1 cellular context compared by ENCODE assay signal in the genomic region with DNA sequence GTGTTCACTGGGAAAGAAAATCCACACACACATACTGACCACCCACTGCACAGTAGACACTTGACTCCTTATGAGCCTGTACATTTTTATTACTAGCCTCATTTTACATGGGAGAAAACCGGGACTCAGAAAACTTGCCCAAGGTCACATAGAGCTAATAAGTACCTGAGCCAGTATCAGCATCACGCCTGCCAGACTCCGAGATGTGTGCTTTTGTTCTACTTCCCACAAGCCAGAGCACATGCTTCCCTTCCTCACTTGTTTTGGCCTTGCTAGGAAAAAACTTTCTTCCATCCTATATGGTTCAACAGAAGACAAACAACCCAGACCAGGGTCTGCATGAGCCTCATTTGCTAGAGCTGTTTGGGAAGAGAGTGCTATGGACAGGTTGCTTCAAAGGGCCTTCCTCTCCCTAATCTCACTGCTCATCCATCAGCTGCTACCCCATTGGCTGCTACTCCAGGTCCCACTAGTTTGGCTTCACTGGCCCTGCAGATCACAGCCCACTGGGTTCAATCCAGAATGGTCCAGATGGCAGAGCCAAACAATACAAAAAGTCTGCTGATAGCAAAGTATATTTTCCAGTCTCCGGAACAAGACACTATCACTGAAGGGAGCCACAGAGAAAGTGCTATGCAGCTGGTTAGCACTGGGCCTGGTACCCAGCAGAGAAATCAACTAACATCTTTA.
TF ChIP-seq lines count a peak whose summit lies in the region.

No MANE protein-coding gene starts in this region.

TF ChIP-seq in HepG2, 621 proteins besides CTCF, POLR2A, EP300 and RAD21 (continued from another document and continues in another):
- TF ChIP-seq, protein P1, sequence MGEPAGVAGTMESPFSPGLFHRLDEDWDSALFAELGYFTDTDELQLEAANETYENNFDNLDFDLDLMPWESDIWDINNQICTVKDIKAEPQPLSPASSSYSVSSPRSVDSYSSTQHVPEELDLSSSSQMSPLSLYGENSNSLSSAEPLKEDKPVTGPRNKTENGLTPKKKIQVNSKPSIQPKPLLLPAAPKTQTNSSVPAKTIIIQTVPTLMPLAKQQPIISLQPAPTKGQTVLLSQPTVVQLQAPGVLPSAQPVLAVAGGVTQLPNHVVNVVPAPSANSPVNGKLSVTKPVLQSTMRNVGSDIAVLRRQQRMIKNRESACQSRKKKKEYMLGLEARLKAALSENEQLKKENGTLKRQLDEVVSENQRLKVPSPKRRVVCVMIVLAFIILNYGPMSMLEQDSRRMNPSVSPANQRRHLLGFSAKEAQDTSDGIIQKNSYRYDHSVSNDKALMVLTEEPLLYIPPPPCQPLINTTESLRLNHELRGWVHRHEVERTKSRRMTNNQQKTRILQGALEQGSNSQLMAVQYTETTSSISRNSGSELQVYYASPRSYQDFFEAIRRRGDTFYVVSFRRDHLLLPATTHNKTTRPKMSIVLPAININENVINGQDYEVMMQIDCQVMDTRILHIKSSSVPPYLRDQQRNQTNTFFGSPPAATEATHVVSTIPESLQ (CRISPR knock-in tag; conservative IDR thresholded peaks at IDR 0.05) = no peak
- TF ChIP-seq ZNF329 (CRISPR knock-in tag; IDR thresholded peaks at IDR 0.05; ENCODE audit: low read depth) = no peak
- no peak for TF ChIP-seq SAFB2 (CRISPR knock-in tag; IDR thresholded peaks at IDR 0.05; ENCODE audit: borderline replicate concordance, low read depth)
- no peak for TF ChIP-seq SUZ12 (IDR thresholded peaks at IDR 0.05; ENCODE audit: low read depth, low read length)
- TF ChIP-seq, protein P2, sequence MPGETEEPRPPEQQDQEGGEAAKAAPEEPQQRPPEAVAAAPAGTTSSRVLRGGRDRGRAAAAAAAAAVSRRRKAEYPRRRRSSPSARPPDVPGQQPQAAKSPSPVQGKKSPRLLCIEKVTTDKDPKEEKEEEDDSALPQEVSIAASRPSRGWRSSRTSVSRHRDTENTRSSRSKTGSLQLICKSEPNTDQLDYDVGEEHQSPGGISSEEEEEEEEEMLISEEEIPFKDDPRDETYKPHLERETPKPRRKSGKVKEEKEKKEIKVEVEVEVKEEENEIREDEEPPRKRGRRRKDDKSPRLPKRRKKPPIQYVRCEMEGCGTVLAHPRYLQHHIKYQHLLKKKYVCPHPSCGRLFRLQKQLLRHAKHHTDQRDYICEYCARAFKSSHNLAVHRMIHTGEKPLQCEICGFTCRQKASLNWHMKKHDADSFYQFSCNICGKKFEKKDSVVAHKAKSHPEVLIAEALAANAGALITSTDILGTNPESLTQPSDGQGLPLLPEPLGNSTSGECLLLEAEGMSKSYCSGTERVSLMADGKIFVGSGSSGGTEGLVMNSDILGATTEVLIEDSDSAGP (CRISPR knock-in tag; IDR thresholded peaks at IDR 0.05; ENCODE audit: borderline replicate concordance) = no peak
- TF ChIP-seq TSC22D2 (CRISPR knock-in tag; IDR thresholded peaks at IDR 0.05; ENCODE audit: borderline replicate concordance) = peak; percentile 22; the same call in 1 of the 2 replicates
- no peak for TF ChIP-seq NR2F6 (IDR thresholded peaks at IDR 0.05)
- TF ChIP-seq NR2F6 (CRISPR knock-in tag; IDR thresholded peaks at IDR 0.05) = no peak
- TF ChIP-seq TAF1 (CRISPR knock-in tag; IDR thresholded peaks at IDR 0.05) = no peak
- no peak for TF ChIP-seq ZNF788 (CRISPR knock-in tag; IDR thresholded peaks at IDR 0.05; ENCODE audit: borderline replicate concordance)
- TF ChIP-seq MATR3 (CRISPR knock-in tag; IDR thresholded peaks at IDR 0.05) = no peak
- no peak for TF ChIP-seq ZNF816 (CRISPR knock-in tag; IDR thresholded peaks at IDR 0.05; ENCODE audit: borderline replicate concordance)
- no peak for TF ChIP-seq SMAD9 (CRISPR knock-in tag; IDR thresholded peaks at IDR 0.05)
- no peak for TF ChIP-seq ZBTB21 (CRISPR knock-in tag; IDR thresholded peaks at IDR 0.05)
- no peak for TF ChIP-seq GATA4 (IDR thresholded peaks at IDR 0.05; ENCODE audit: borderline replicate concordance, low read depth)
- TF ChIP-seq ZNF256 (CRISPR knock-in tag; conservative IDR thresholded peaks at IDR 0.05) = no peak
- TF ChIP-seq ARHGAP35 (CRISPR knock-in tag; IDR thresholded peaks at IDR 0.05; ENCODE audit: borderline replicate concordance) = no peak
- TF ChIP-seq ZNF800 (CRISPR knock-in tag; IDR thresholded peaks at IDR 0.05) = no peak
- TF ChIP-seq SOX13 (IDR thresholded peaks at IDR 0.05) = no peak
- 0 out of 4 replicates have a peak, but pooled peaks of 1 of the 2 experiments have one; percentile 22 for TF ChIP-seq SOX13 (CRISPR knock-in tag; conservative IDR thresholded peaks at IDR 0.05 in 1 of 2, IDR thresholded peaks at IDR 0.05 in 1 of 2)
- no peak for TF ChIP-seq U2AF2 (IDR thresholded peaks at IDR 0.05; ENCODE audit: low read depth, low read length)
- TF ChIP-seq ZIK1 (CRISPR knock-in tag; IDR thresholded peaks at IDR 0.05; ENCODE audit: borderline replicate concordance, low read depth) = no peak
- no peak for TF ChIP-seq ZNF362 (CRISPR knock-in tag; IDR thresholded peaks at IDR 0.05; ENCODE audit: borderline replicate concordance)
- no peak for TF ChIP-seq TP53 (CRISPR knock-in tag; conservative IDR thresholded peaks at IDR 0.05)
- TF ChIP-seq, protein P3, sequence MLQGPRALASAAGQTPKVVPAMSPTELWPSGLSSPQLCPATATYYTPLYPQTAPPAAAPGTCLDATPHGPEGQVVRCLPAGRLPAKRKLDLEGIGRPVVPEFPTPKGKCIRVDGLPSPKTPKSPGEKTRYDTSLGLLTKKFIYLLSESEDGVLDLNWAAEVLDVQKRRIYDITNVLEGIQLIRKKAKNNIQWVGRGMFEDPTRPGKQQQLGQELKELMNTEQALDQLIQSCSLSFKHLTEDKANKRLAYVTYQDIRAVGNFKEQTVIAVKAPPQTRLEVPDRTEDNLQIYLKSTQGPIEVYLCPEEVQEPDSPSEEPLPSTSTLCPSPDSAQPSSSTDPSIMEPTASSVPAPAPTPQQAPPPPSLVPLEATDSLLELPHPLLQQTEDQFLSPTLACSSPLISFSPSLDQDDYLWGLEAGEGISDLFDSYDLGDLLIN (CRISPR knock-in tag; IDR thresholded peaks at IDR 0.05; ENCODE audit: borderline replicate concordance) = no peak
- TF ChIP-seq, protein P4, sequence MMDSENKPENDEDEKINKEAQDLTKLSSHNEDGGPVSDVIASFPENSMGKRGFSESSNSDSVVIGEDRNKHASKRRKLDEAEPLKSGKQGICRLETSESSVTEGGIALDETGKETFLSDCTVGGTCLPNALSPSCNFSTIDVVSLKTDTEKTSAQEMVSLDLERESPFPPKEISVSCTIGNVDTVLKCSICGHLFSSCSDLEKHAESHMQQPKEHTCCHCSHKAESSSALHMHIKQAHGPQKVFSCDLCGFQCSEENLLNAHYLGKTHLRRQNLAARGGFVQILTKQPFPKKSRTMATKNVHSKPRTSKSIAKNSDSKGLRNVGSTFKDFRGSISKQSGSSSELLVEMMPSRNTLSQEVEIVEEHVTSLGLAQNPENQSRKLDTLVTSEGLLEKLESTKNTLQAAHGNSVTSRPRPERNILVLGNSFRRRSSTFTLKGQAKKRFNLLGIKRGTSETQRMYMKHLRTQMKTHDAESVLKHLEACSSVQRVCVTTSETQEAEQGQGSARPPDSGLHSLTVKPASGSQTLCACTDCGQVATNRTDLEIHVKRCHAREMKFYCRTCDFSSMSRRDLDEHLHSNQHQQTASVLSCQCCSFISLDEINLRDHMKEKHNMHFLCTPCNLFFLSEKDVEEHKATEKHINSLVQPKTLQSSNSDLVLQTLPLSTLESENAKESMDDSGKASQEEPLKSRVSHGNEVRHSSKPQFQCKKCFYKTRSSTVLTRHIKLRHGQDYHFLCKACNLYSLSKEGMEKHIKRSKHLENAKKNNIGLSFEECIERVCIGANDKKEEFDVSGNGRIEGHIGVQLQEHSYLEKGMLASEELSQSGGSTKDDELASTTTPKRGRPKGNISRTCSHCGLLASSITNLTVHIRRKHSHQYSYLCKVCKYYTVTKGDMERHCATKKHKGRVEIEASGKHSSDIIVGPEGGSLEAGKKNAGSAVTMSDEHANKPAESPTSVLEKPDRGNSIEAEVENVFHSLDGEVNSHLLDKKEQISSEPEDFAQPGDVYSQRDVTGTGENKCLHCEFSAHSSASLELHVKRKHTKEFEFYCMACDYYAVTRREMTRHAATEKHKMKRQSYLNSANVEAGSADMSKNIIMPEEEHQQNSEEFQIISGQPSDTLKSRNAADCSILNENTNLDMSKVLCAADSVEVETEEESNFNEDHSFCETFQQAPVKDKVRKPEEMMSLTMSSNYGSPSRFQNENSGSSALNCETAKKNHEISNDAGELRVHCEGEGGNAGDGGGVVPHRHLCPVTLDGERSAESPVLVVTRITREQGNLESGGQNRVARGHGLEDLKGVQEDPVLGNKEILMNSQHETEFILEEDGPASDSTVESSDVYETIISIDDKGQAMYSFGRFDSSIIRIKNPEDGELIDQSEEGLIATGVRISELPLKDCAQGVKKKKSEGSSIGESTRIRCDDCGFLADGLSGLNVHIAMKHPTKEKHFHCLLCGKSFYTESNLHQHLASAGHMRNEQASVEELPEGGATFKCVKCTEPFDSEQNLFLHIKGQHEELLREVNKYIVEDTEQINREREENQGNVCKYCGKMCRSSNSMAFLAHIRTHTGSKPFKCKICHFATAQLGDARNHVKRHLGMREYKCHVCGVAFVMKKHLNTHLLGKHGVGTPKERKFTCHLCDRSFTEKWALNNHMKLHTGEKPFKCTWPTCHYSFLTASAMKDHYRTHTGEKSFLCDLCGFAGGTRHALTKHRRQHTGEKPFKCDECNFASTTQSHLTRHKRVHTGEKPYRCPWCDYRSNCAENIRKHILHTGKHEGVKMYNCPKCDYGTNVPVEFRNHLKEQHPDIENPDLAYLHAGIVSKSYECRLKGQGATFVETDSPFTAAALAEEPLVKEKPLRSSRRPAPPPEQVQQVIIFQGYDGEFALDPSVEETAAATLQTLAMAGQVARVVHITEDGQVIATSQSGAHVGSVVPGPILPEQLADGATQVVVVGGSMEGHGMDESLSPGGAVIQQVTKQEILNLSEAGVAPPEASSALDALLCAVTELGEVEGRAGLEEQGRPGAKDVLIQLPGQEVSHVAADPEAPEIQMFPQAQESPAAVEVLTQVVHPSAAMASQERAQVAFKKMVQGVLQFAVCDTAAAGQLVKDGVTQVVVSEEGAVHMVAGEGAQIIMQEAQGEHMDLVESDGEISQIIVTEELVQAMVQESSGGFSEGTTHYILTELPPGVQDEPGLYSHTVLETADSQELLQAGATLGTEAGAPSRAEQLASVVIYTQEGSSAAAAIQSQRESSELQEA (CRISPR knock-in tag; IDR thresholded peaks at IDR 0.05; ENCODE audit: not compliant biosample characterization) = no peak
- TF ChIP-seq, protein P5, sequence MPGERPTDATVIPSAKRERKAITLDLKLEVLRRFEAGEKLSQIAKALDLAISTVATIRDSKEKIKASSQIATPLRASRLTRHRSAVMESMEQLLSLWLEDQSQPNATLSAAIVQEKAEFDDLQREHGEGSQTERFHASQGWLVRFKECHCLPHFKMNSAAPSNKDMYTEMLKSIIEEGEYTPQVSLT (CRISPR knock-in tag; IDR thresholded peaks at IDR 0.05; ENCODE audit: borderline replicate concordance, low read depth) = no peak
- no peak for TF ChIP-seq ZFP41 (CRISPR knock-in tag; IDR thresholded peaks at IDR 0.05; ENCODE audit: borderline replicate concordance)
- TF ChIP-seq SRSF1 (optimal IDR thresholded peaks at IDR 0.05; ENCODE audit: low read depth, low read length) = no peak
- no peak for TF ChIP-seq NCOA1 (CRISPR knock-in tag; IDR thresholded peaks at IDR 0.05)
- no peak for TF ChIP-seq ZNF430 (CRISPR knock-in tag; IDR thresholded peaks at IDR 0.05)
- no peak for TF ChIP-seq ATRX (CRISPR knock-in tag; IDR thresholded peaks at IDR 0.05; ENCODE audit: borderline replicate concordance)
- TF ChIP-seq HHEX (CRISPR knock-in tag; IDR thresholded peaks at IDR 0.05) = no peak
- no peak for TF ChIP-seq FOXC1 (CRISPR knock-in tag; IDR thresholded peaks at IDR 0.05; ENCODE audit: borderline replicate concordance)
- no peak for TF ChIP-seq THAP11 (CRISPR knock-in tag; IDR thresholded peaks at IDR 0.05)
- TF ChIP-seq SRSF9 (IDR thresholded peaks at IDR 0.05; ENCODE audit: borderline replicate concordance, insufficient read depth, low read depth, low read length, poor library complexity, severe bottlenecking) = no peak
- no peak for TF ChIP-seq TERF1 (CRISPR knock-in tag; IDR thresholded peaks at IDR 0.05)
